ENCODE assay signal across 1 cellular context in genomic region chr2:43402452-43402937, GRCh38.
TF ChIP-seq lines count a peak whose summit lies in the region.

No MANE protein-coding gene starts in this region.

TF ChIP-seq in GM12878, 131 proteins besides CTCF, POLR2A, EP300 and RAD21 (continued from another document and continues in another):
- TF ChIP-seq PRDM15 (CRISPR knock-in tag; IDR thresholded peaks at IDR 0.05) = no peak
- TF ChIP-seq YY1 (IDR thresholded peaks at IDR 0.05; ENCODE audit: low read depth, low read length) = peak; percentile 45; the same call in 1 of the 2 replicates
- no peak for TF ChIP-seq SKIL (IDR thresholded peaks at IDR 0.05; ENCODE audit: low read depth, poor library complexity, severe bottlenecking)
- no peak for TF ChIP-seq ZNF622 (IDR thresholded peaks at IDR 0.05)
- no peak for TF ChIP-seq RELA (IDR thresholded peaks at IDR 0.05; ENCODE audit: borderline replicate concordance, partially characterized antibody)
- TF ChIP-seq NFIC (IDR thresholded peaks at IDR 0.05; ENCODE audit: low read depth, low read length) = peak; percentile 75
- no peak for TF ChIP-seq SP1 (IDR thresholded peaks at IDR 0.05; ENCODE audit: low read depth, low read length)
- TF ChIP-seq CBX5 (IDR thresholded peaks at IDR 0.05; ENCODE audit: low read depth) = no peak; the same call in 1 of the 2 replicates
- peak; percentile 79 for TF ChIP-seq CUX1 (IDR thresholded peaks at IDR 0.05; ENCODE audit: insufficient replicate concordance, low read depth, low read length)
- TF ChIP-seq FOXK2 (IDR thresholded peaks at IDR 0.05) = no peak
- no peak for TF ChIP-seq SPI1 (IDR thresholded peaks at IDR 0.05; ENCODE audit: borderline replicate concordance, insufficient read depth, low read depth, low read length)
- TF ChIP-seq TCF7 (IDR thresholded peaks at IDR 0.05; ENCODE audit: borderline replicate concordance) = no peak
- no peak; the same call in 1 of the 2 replicates for TF ChIP-seq CREM (IDR thresholded peaks at IDR 0.05; ENCODE audit: low read depth)
- no peak for TF ChIP-seq WRNIP1 (IDR thresholded peaks at IDR 0.05; ENCODE audit: borderline replicate concordance, low read depth, low read length)
- TF ChIP-seq BCL3 (IDR thresholded peaks at IDR 0.05; ENCODE audit: borderline replicate concordance, insufficient read depth, low read depth, low read length, poor library complexity, severe bottlenecking) = peak; percentile 82
- TF ChIP-seq PKNOX1 (IDR thresholded peaks at IDR 0.05) = no peak
- TF ChIP-seq SREBF1 (IDR thresholded peaks at IDR 0.05; ENCODE audit: low read length) = no peak
- TF ChIP-seq ZNF592 (IDR thresholded peaks at IDR 0.05) = no peak
- no peak for TF ChIP-seq NKRF (conservative IDR thresholded peaks at IDR 0.05)
- TF ChIP-seq SMARCA5 (IDR thresholded peaks at IDR 0.05) = no peak
- no peak for TF ChIP-seq ATF7 (IDR thresholded peaks at IDR 0.05; ENCODE audit: low read depth)
- no peak; the same call in 1 of the 2 replicates for TF ChIP-seq CHD2 (IDR thresholded peaks at IDR 0.05; ENCODE audit: borderline replicate concordance, low read depth, low read length)
- TF ChIP-seq NR2F1 (conservative IDR thresholded peaks at IDR 0.05) = no peak
- no peak for TF ChIP-seq KAT2A (conservative IDR thresholded peaks at IDR 0.05; ENCODE audit: control insufficient read depth, low read depth, low read length)
- TF ChIP-seq POLR2AphosphoS5 (IDR thresholded peaks at IDR 0.05; ENCODE audit: low read length) = peak; percentile 79
- TF ChIP-seq NBN (IDR thresholded peaks at IDR 0.05) = 0 out of 2 replicates have a peak, but pooled peaks have one; percentile 17
- TF ChIP-seq LARP7 (IDR thresholded peaks at IDR 0.05) = no peak
- 0 out of 2 replicates have a peak, but pooled peaks have one; percentile 28 for TF ChIP-seq IRF4 (IDR thresholded peaks at IDR 0.05; ENCODE audit: low read depth, low read length)
- no peak for TF ChIP-seq HDAC2 (IDR thresholded peaks at IDR 0.05)
- TF ChIP-seq RCOR1 (conservative IDR thresholded peaks at IDR 0.05; ENCODE audit: low read depth, low read length) = 0 out of 2 replicates have a peak, but pooled peaks have one; percentile 45
- peak; percentile 36; the same call in 1 of the 2 replicates for TF ChIP-seq BCL11A (IDR thresholded peaks at IDR 0.05; ENCODE audit: low read depth, low read length)
- no peak for TF ChIP-seq ASH2L (IDR thresholded peaks at IDR 0.05; ENCODE audit: borderline replicate concordance, low read depth)
- TF ChIP-seq NR2C2 (IDR thresholded peaks at IDR 0.05; ENCODE audit: borderline replicate concordance, control insufficient read depth, insufficient read length, low read depth) = no peak
- TF ChIP-seq CREB1 (IDR thresholded peaks at IDR 0.05; ENCODE audit: low read depth) = no peak; the same call in 1 of the 2 replicates
- TF ChIP-seq TARDBP (IDR thresholded peaks at IDR 0.05; ENCODE audit: borderline replicate concordance) = no peak
- 0 out of 4 replicates have a peak, but pooled peaks of 1 of the 2 experiments have one; percentile 41 for TF ChIP-seq CEBPB (IDR thresholded peaks at IDR 0.05; ENCODE audit: borderline replicate concordance in 1 of 2, low read depth in 2 of 2, low read length in 2 of 2)
- TF ChIP-seq ESRRA (IDR thresholded peaks at IDR 0.05; ENCODE audit: low read length) = no peak
- 0 out of 2 replicates have a peak, but pooled peaks have one; percentile 9 for TF ChIP-seq TCF3 (IDR thresholded peaks at IDR 0.05; ENCODE audit: borderline replicate concordance, insufficient read depth, low read depth, low read length)
- peak; percentile 74 for TF ChIP-seq TCF12 (IDR thresholded peaks at IDR 0.05; ENCODE audit: low read depth, low read length)
- TF ChIP-seq ATF2 (IDR thresholded peaks at IDR 0.05; ENCODE audit: low read length) = no peak
